8 cellular contexts compared by ENCODE assay signal in the genomic region with DNA sequence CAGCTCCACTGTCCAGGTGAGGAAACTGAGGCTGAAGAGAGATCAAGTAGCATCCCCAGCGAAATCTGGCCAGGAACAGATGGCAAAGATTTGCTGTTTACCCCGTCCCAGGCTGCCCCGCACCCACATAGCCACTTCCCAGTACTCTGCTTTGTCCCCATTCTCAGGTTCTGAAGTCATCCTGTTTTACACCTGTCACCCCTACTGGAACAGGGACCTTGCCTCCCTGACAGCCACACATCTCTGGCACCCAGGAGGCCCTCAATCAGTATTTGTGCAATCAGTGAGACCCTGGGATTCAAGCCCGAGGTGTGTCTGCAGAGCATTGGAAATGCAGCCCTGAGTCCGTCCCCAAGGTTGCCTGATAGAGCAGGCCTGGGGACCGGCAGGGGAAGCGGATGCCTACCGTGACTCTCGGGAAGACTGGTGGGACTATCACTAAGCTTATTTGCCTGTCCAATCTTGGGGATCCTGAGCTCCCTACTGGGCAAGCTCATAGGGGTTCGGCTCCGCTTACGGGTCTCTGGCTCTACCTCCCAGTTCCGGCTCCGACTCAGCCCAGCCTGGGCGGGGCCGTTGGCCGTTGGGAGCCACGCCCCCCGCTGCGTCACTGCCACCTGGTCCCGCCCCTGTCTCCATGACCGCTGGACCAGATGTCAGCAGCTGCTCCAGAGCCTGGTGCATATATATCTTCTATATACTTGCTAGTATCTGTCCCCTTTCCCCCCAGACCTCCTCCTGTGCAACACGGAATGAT. TPM values are rescaled to one million over a fixed set of nuclear protein-coding genes. Genes with fewer than 3 reads are reported as not detected.
DNase-seq lines count a peak whose midpoint lies in the region; ATAC-seq and TF ChIP-seq lines count a peak whose summit lies in the region.

No MANE protein-coding gene starts in this region.

- no peaks in the 10 kb centered on the region for H3K36me3 ChIP-seq in BE2C
- no peaks in the 10 kb centered on the region for H3K36me3 ChIP-seq in SK-N-MC (ENCODE audit: insufficient read depth, low read length)
- no peaks in the 10 kb centered on the region for H3K36me3 ChIP-seq in thoracic aorta

- H3K27me3 Mint-ChIP-seq in activated naive CD4-positive, alpha-beta T cell treated with anti-CD3 and anti-CD28 coated beads, Interleukin-2, amount 50 U/mL, for 24 hours, result no peaks in the 10 kb centered on the region
- peaks cover 7% of the 10 kb centered on the region for H3K27me3 Mint-ChIP-seq in glutamatergic neuron (ENCODE audit: unreplicated experiment)

- H3K27me3 ChIP-seq in BE2C (no peaks in the 10 kb centered on the region), thoracic aorta (replicated peaks; ENCODE audit: insufficient read depth) (no peaks in the 10 kb centered on the region)

- H3K4me3 ChIP-seq in BE2C (ENCODE audit: low read depth, low read length) (peak overlapping the region; percentile 48), SK-N-MC (peak overlapping the region; percentile 53), thoracic aorta (peak overlapping the region; percentile 72)

- no peaks in the 10 kb centered on the region for H3K36me3 Mint-ChIP-seq in activated naive CD4-positive, alpha-beta T cell treated with anti-CD3 and anti-CD28 coated beads, Interleukin-2, amount 50 U/mL, for 24 hours
- H3K36me3 Mint-ChIP-seq in glutamatergic neuron (ENCODE audit: unreplicated experiment), result no peaks in the 10 kb centered on the region

- ATAC-seq in GM19351 (IDR thresholded peaks at IDR 0.05; ENCODE audit: unreplicated experiment) (peak; percentile 56), HG03565 (IDR thresholded peaks at IDR 0.05; ENCODE audit: unreplicated experiment) (peak; percentile 44), omental fat pad (ENCODE audit: low FRiP score) (peak; percentile 84), thoracic aorta (ENCODE audit: insufficient number of reproducible peaks, low FRiP score, low read depth) (peak; percentile 80)

- H3K27ac ChIP-seq in SK-N-MC (no peak overlapping the region), thoracic aorta (peak overlapping the region in 1 of 2 donors; percentile 23)

- no peaks in the 10 kb centered on the region for H3K9me3 ChIP-seq in BE2C
- no peaks in the 10 kb centered on the region for H3K9me3 ChIP-seq in SK-N-MC (ENCODE audit: low read depth, low read length)
- H3K9me3 ChIP-seq in thoracic aorta, result no peaks in the 10 kb centered on the region

- H3K4me1 Mint-ChIP-seq in activated naive CD4-positive, alpha-beta T cell treated with anti-CD3 and anti-CD28 coated beads, Interleukin-2, amount 50 U/mL, for 24 hours, result peaks cover 20% of the 10 kb centered on the region
- peaks cover 11% of the 10 kb centered on the region for H3K4me1 Mint-ChIP-seq in glutamatergic neuron (ENCODE audit: low read depth, unreplicated experiment)

- H3K4me3 Mint-ChIP-seq in activated naive CD4-positive, alpha-beta T cell treated with anti-CD3 and anti-CD28 coated beads, Interleukin-2, amount 50 U/mL, for 24 hours, result peak overlapping the region; percentile 76
- peak overlapping the region; percentile 78 for H3K4me3 Mint-ChIP-seq in glutamatergic neuron (ENCODE audit: unreplicated experiment)

- no peaks in the 10 kb centered on the region for H3K9me3 Mint-ChIP-seq in activated naive CD4-positive, alpha-beta T cell treated with anti-CD3 and anti-CD28 coated beads, Interleukin-2, amount 50 U/mL, for 24 hours
- H3K9me3 Mint-ChIP-seq in glutamatergic neuron (ENCODE audit: unreplicated experiment), result peaks cover 10% of the 10 kb centered on the region

- DNase-seq in BE2C, result peak; percentile 73
- DNase-seq in SK-N-MC (ENCODE audit: low read depth, low spot score), result no peak
- DNase-seq in glutamatergic neuron, result peak; percentile 87
- peak; percentile 86 for DNase-seq in omental fat pad (ENCODE audit: low spot score)
- peak; percentile 67 for DNase-seq in thoracic aorta (ENCODE audit: low spot score)

- H3K27ac Mint-ChIP-seq in activated naive CD4-positive, alpha-beta T cell treated with anti-CD3 and anti-CD28 coated beads, Interleukin-2, amount 50 U/mL, for 24 hours, result no peak overlapping the region
- H3K27ac Mint-ChIP-seq in glutamatergic neuron (ENCODE audit: unreplicated experiment), result peak overlapping the region; percentile 95

- TF ChIP-seq CTCF in BE2C (IDR thresholded peaks at IDR 0.05; ENCODE audit: low read depth, low read length) (no peak), glutamatergic neuron (IDR thresholded peaks at IDR 0.05; ENCODE audit: partially characterized antibody, unreplicated experiment) (no peak), omental fat pad (IDR thresholded peaks at IDR 0.05) (no peak), thoracic aorta (IDR thresholded peaks at IDR 0.05) (no peak)

- no peaks in the 10 kb centered on the region for H3K4me1 ChIP-seq in BE2C
- H3K4me1 ChIP-seq in thoracic aorta (ENCODE audit: control insufficient read depth in 1 of 2, low read depth in 2 of 2), result peaks cover 10 to 33% of the 10 kb centered on the region in 2 donors

- H3K9ac ChIP-seq in SK-N-MC (ENCODE audit: insufficient read length), result no peak overlapping the region

RNA-seq across cellular contexts. Expression of a gene that starts 17.5 kb away (rescaled TPM):
- 1.7 TPM for polyA plus RNA-seq in BE2C (2012; ENCODE audit: insufficient read depth, insufficient read length, low read depth)
- total RNA-seq in glutamatergic neuron (ENCODE audit: unreplicated experiment) (7.0 TPM), omental fat pad (1 to 10 TPM; 1.7 to 3.5 (median 3.3) TPM), thoracic aorta (1 to 10 TPM; 1.3 to 9.9 TPM)

RNA-seq across cellular contexts. Expression of a gene that starts 22.1 kb away (rescaled TPM):
- 54.7 TPM for polyA plus RNA-seq in BE2C (2012; ENCODE audit: insufficient read depth, insufficient read length, low read depth)
- total RNA-seq in glutamatergic neuron (ENCODE audit: unreplicated experiment) (49.0 TPM), omental fat pad (100 to 1,000 TPM in 1 of 4 donors, 10 to 100 TPM in 3; 50.8 to 116 (median 71.5) TPM), thoracic aorta (10 to 100 TPM; 37.0 to 50.2 TPM)

RNA-seq across cellular contexts. Expression of a gene that starts 56.6 kb away (rescaled TPM):
- 3.5 TPM for polyA plus RNA-seq in BE2C (2012; ENCODE audit: insufficient read depth, insufficient read length, low read depth)
- total RNA-seq in glutamatergic neuron (ENCODE audit: unreplicated experiment) (8.9 TPM), omental fat pad (1 to 10 TPM; 1.1 to 2.8 (median 1.3) TPM), thoracic aorta (1 to 10 TPM; 3.3 to 5.8 TPM)
